In genomic region chr12:9742665-9743064, GRCh38 we compare ENCODE assay signal across 9 cellular contexts. TPM values are rescaled to one million over a fixed set of nuclear protein-coding genes. Genes with fewer than 3 reads are reported as not detected.
DNase-seq lines count a peak whose midpoint lies in the region; ATAC-seq, FAIRE-seq and TF ChIP-seq lines count a peak whose summit lies in the region.
"Had no signal": no experiment of that assay in that cellular context is flagged by ENCODE, and none has a peak within 500 bp of the region (broad histone marks: within the 10 kb centered on the region; RNA-seq: fewer than 3 reads in every experiment).

No MANE protein-coding gene starts in this region.

- no peaks in the 10 kb centered on the region for H3K4me1 ChIP-seq in H1 (replicated peaks in 1 of 4; ENCODE audit: control insufficient read depth in 3 of 4, insufficient read depth in 4 of 4, low read length in 3 of 4)
- no peaks in the 10 kb centered on the region for H3K4me1 ChIP-seq in aorta (ENCODE audit: control insufficient read depth in 1 of 2, insufficient read depth in 2 of 2, low read length in 2 of 2)
- no peaks in the 10 kb centered on the region for H3K4me1 ChIP-seq in adrenal gland (replicated peaks in 1 of 2)

- H3K27ac Mint-ChIP-seq in stimulated activated naive CD8-positive, alpha-beta T cell treated with anti-CD3 and anti-CD28 coated beads, Interleukin-15, Interleukin-2, amounts not matched to agents 100 ng/mL and 50 ng/mL, for 24 hours = peak overlapping the region; percentile 87

- no peaks in the 10 kb centered on the region for H3K36me3 ChIP-seq in SU-DHL-6 (ENCODE audit: low read length)
- H3K36me3 ChIP-seq in H1 (ENCODE audit: control insufficient read depth in 2 of 4, insufficient read depth in 4 of 4, low read length in 3 of 4) = no peaks in the 10 kb centered on the region
- no peaks in the 10 kb centered on the region for H3K36me3 ChIP-seq in aorta (ENCODE audit: control insufficient read depth in 1 of 2, insufficient read depth in 2 of 2, low read length in 1 of 2)
- H3K36me3 ChIP-seq in adrenal gland (replicated peaks in 1 of 2) = no peaks in the 10 kb centered on the region

- 85% methylated on average over 5 of the region's 5 CpGs; no CpG with 5 or more reads in 1 of the 2 experiments for WGBS in H1 (ENCODE audit: extremely low coverage in 1 of 2, insufficient coverage in 1 of 2, insufficient read length in 1 of 2, insufficient replicate concordance in 2 of 2, low coverage in 1 of 2, low lambda C conversion rate in 2 of 2, missing lambda C conversion rate in 1 of 2), 2 experiments
- WGBS in aorta, 2 donors = 61 to 63% methylated on average over 5 of the region's 5 CpGs
- 55 to 68% (median 61%) methylated on average over 5 of the region's 5 CpGs for WGBS in adrenal gland, 4 donors

- no peak for ATAC-seq in stimulated activated naive CD8-positive, alpha-beta T cell treated with anti-CD3 and anti-CD28 coated beads, Interleukin-15, Interleukin-2, amounts not matched to agents 100 U/mL and 50 U/mL, for 24 hours
- ATAC-seq in aorta (ENCODE audit: low FRiP score) (peak; percentile 33), HG03196 (IDR thresholded peaks at IDR 0.05; ENCODE audit: unreplicated experiment) (no peak)

- DNase-seq in stimulated activated naive CD8-positive, alpha-beta T cell treated with anti-CD3 and anti-CD28 coated beads, Interleukin-15, Interleukin-2, amounts not matched to agents 100 U/mL and 50 U/mL, for 24 hours = no peak
- no peak for DNase-seq in H1 (ENCODE audit: low read depth in 1 of 2, low spot score in 2 of 2)
- DNase-seq in aorta = no peak
- DNase-seq in hippocampal formation (lab: John Stamatoyannopoulos, UW) = no peak
- no peak for DNase-seq in adrenal gland

- no peaks in the 10 kb centered on the region for H3K9me2 ChIP-seq in SU-DHL-6 (replicated peaks; ENCODE audit: insufficient read depth, low read length)

- H2BK20ac ChIP-seq in H1 (ENCODE audit: low read length) = no peak overlapping the region

- H2BK120ac ChIP-seq in H1 (replicated peaks; ENCODE audit: low read depth, low read length) = no peak overlapping the region

- H3K9me3 Mint-ChIP-seq in stimulated activated naive CD8-positive, alpha-beta T cell treated with anti-CD3 and anti-CD28 coated beads, Interleukin-15, Interleukin-2, amounts not matched to agents 100 ng/mL and 50 ng/mL, for 24 hours = no peaks in the 10 kb centered on the region

- H3K23me2 ChIP-seq in H1 (ENCODE audit: low read depth, low read length) = no peaks in the 10 kb centered on the region

- H3K27ac ChIP-seq in SU-DHL-6 (ENCODE audit: low read depth, low read length) (no peak overlapping the region), H1 (ENCODE audit: low read depth, low read length) (no peak overlapping the region), aorta (ENCODE audit: low read depth in 1 of 2, low read length in 2 of 2) (no peak overlapping the region), adrenal gland (no peak overlapping the region)
- H3K27ac ChIP-seq: VCaP had no signal

- CTCF ChIA-PET in H1 (lab: Charles Lee; ENCODE audit: partially characterized antibody) = interaction anchor here (0.6 to 2.3 kb wide), 43 partner anchors 8 to 522 kb away, joined by 3 to 24 read pairs (median 4); partner anchors contain the start of genes CD69 and CLECL1

- no peaks in the 10 kb centered on the region for H3K27me3 ChIP-seq in SU-DHL-6 (ENCODE audit: low read length)
- no peaks in the 10 kb centered on the region for H3K27me3 ChIP-seq in H1 (replicated peaks in 1 of 4; ENCODE audit: control insufficient read depth in 3 of 4, extremely low read depth in 1 of 4, insufficient read depth in 3 of 4, low read length in 3 of 4)
- H3K27me3 ChIP-seq in aorta (ENCODE audit: control insufficient read depth in 1 of 2, insufficient read depth in 2 of 2, low read length in 1 of 2) = no peaks in the 10 kb centered on the region
- H3K27me3 ChIP-seq in adrenal gland = peaks cover 4% of the 10 kb centered on the region

- H3K14ac ChIP-seq in H1 (ENCODE audit: insufficient read length) = no peak overlapping the region

- no peak overlapping the region for H4K5ac ChIP-seq in H1 (ENCODE audit: insufficient read length, low read depth, low read length)

- no peak overlapping the region for H4K8ac ChIP-seq in H1 (ENCODE audit: extremely low read depth, insufficient read depth, low read length)

- TF ChIP-seq EP300 in H1 (IDR thresholded peaks at IDR 0.05; ENCODE audit: borderline replicate concordance in 1 of 2, low read depth in 2 of 2, low read length in 2 of 2) = no peak

- no peaks in the 10 kb centered on the region for H3K9me3 ChIP-seq in SU-DHL-6 (ENCODE audit: insufficient read depth, low read length)
- H3K9me3 ChIP-seq in H1 (ENCODE audit: insufficient read depth in 2 of 2, low read depth in 1 of 2, low read length in 1 of 2) = no peaks in the 10 kb centered on the region
- no peaks in the 10 kb centered on the region for H3K9me3 ChIP-seq in aorta (ENCODE audit: control insufficient read depth, low read length)
- H3K9me3 ChIP-seq in adrenal gland (replicated peaks in 1 of 3) = no peaks in the 10 kb centered on the region

- no peak overlapping the region for H3K56ac ChIP-seq in H1 (replicated peaks; ENCODE audit: insufficient read length, low read depth, low read length)

- no peak overlapping the region for H2BK5ac ChIP-seq in H1 (ENCODE audit: low read depth, low read length)

- H3K4me1 Mint-ChIP-seq in stimulated activated naive CD8-positive, alpha-beta T cell treated with anti-CD3 and anti-CD28 coated beads, Interleukin-15, Interleukin-2, amounts not matched to agents 100 ng/mL and 50 ng/mL, for 24 hours (ENCODE audit: low read depth) = peaks cover 63% of the 10 kb centered on the region

- no peak for FAIRE-seq in H1 (lab: Jason Lieb, UNC)

- POLR2A ChIA-PET in H1 (lab: Charles Lee; ENCODE audit: partially characterized antibody) = interaction anchor here (1.1 kb wide), 1 partner anchor 154 kb away, joined by 3 read pairs; no protein-coding TSS in a partner anchor

- TF ChIP-seq POLR2A in H1 (IDR thresholded peaks at IDR 0.05; ENCODE audit: control extremely low read depth in 1 of 2, low read depth in 2 of 2, low read length in 2 of 2) (no peak), adrenal gland (IDR thresholded peaks at IDR 0.05) (no peak)

- H3K4me3 ChIP-seq in SU-DHL-6 (ENCODE audit: insufficient read depth, low read length, poor library complexity, severe bottlenecking) = no peak overlapping the region
- H3K4me3 ChIP-seq in H1 (ENCODE audit: extremely low read depth in 1 of 4, insufficient read depth in 2 of 4, low read depth in 3 of 4, low read length in 4 of 4) = no peak overlapping the region
- no peak overlapping the region for H3K4me3 ChIP-seq in aorta (ENCODE audit: low read length in 2 of 2)
- no peak overlapping the region for H3K4me3 ChIP-seq in adrenal gland

- H2BK12ac ChIP-seq in H1 (ENCODE audit: low read depth, low read length) = 0 out of 2 replicates have a peak overlapping the region, but pooled peaks have one; percentile 35

- H3K23ac ChIP-seq in H1 (ENCODE audit: insufficient read length) = no peak overlapping the region

- H2AFZ ChIP-seq in SU-DHL-6 (ENCODE audit: low read depth, low read length, severe bottlenecking) (no peak overlapping the region), H1 (ENCODE audit: low read length) (peak overlapping the region; percentile 36; the same call in 1 of the 2 replicates)

- H4K20me1 ChIP-seq in SU-DHL-6 (ENCODE audit: low read depth, low read length) (no peaks in the 10 kb centered on the region), H1 (replicated peaks in 1 of 2; ENCODE audit: control insufficient read depth in 1 of 2, insufficient read depth in 2 of 2, low read length in 2 of 2) (no peaks in the 10 kb centered on the region)

- peak overlapping the region; percentile 81 for H3K4me3 Mint-ChIP-seq in stimulated activated naive CD8-positive, alpha-beta T cell treated with anti-CD3 and anti-CD28 coated beads, Interleukin-15, Interleukin-2, amounts not matched to agents 100 ng/mL and 50 ng/mL, for 24 hours

- no peak for TF ChIP-seq RAD21 in H1 (IDR thresholded peaks at IDR 0.05 in 1 of 2, conservative IDR thresholded peaks at IDR 0.05 in 1 of 2; ENCODE audit: low read depth in 2 of 2, low read length in 2 of 2)

- H3K79me1 ChIP-seq in H1 (ENCODE audit: low read depth, low read length) = no peaks in the 10 kb centered on the region

- no peaks in the 10 kb centered on the region for H3K36me3 Mint-ChIP-seq in stimulated activated naive CD8-positive, alpha-beta T cell treated with anti-CD3 and anti-CD28 coated beads, Interleukin-15, Interleukin-2, amounts not matched to agents 100 ng/mL and 50 ng/mL, for 24 hours (ENCODE audit: low read depth)

- H3K4ac ChIP-seq in H1 (replicated peaks; ENCODE audit: insufficient read length, low read depth, low read length) = no peak overlapping the region

- H3K9ac ChIP-seq in SU-DHL-6 (ENCODE audit: low read length) (no peak overlapping the region), H1 (replicated peaks in 1 of 4; ENCODE audit: extremely low read depth in 1 of 4, low read depth in 3 of 4, low read length in 3 of 4) (no peak overlapping the region)

- no peak overlapping the region for H4K91ac ChIP-seq in H1 (replicated peaks; ENCODE audit: insufficient read length, low read length)

- no peak overlapping the region for H3K18ac ChIP-seq in H1 (ENCODE audit: extremely low read depth, low read length)

- no peak overlapping the region for H2AK5ac ChIP-seq in H1 (ENCODE audit: low read depth, low read length)

- H3K79me2 ChIP-seq in SU-DHL-6 (ENCODE audit: insufficient read depth, low read length) (no peaks in the 10 kb centered on the region), H1 (ENCODE audit: control insufficient read depth in 1 of 2, insufficient read depth in 2 of 2, low read length in 2 of 2) (no peaks in the 10 kb centered on the region)

- peaks cover 3% of the 10 kb centered on the region; the same call in 1 of the 2 replicates for H3F3A ChIP-seq in SU-DHL-6 (ENCODE audit: insufficient read depth)

- intact Hi-C loops in aorta (cut with DNase I) = no loop called here
- intact Hi-C loops in adrenal gland (cut with DNase I) = loop anchor here in 1 of 2 donors (10.0 kb wide), 1 partner anchor 392 kb away; the partner anchor contains the start of gene CLEC7A

- no peak for TF ChIP-seq CTCF in SU-DHL-6 (IDR thresholded peaks at IDR 0.05; ENCODE audit: insufficient read depth, low read length, poor library complexity, severe bottlenecking)
- no peak for TF ChIP-seq CTCF in H1 (IDR thresholded peaks at IDR 0.05; ENCODE audit: control extremely low read depth in 1 of 3, insufficient read depth in 1 of 3, low read depth in 1 of 3, low read length in 3 of 3)
- no peak for TF ChIP-seq CTCF in adrenal gland (IDR thresholded peaks at IDR 0.05)

- H3K4me2 ChIP-seq in SU-DHL-6 (ENCODE audit: low read depth, low read length, poor library complexity, severe bottlenecking) (peak overlapping the region; percentile 55), H1 (ENCODE audit: insufficient read depth in 1 of 2, low read depth in 2 of 2, low read length in 2 of 2) (no peak overlapping the region)

- no peak overlapping the region; the same call in 1 of the 2 replicates for H2BK15ac ChIP-seq in H1 (ENCODE audit: low read length)

- no peaks in the 10 kb centered on the region for H3K27me3 Mint-ChIP-seq in stimulated activated naive CD8-positive, alpha-beta T cell treated with anti-CD3 and anti-CD28 coated beads, Interleukin-15, Interleukin-2, amounts not matched to agents 100 ng/mL and 50 ng/mL, for 24 hours

RNA-seq across cellular contexts. Expression of gene CLECL1, which starts 9.8 kb away (rescaled TPM):
- not detected in 2 replicates for total RNA-seq in H1 (2021; fragmentation: NEBNext Ultra II Directional; extraction: Animal tissue kit (Norgen Biotek cat#: 25700))
- not detected in 2 replicates for polyA plus RNA-seq in H1 (2011; rRNA removed)
- polyA plus RNA-seq in H1 (2011; cell fraction: cytosol; rRNA removed) = not detected
- not detected for polyA plus RNA-seq in H1 (2011; cell fraction: nucleus; rRNA removed)
- not detected in 4 replicates for polyA plus RNA-seq in H1 (2012, experiment 1 of 2)
- polyA plus RNA-seq in H1 (2012, experiment 2 of 2) = not detected
- polyA plus RNA-seq in H1 (2013, experiment 1 of 2) = not detected
- polyA plus RNA-seq in H1 (2013, experiment 2 of 2) = not detected
- not detected in 2 replicates for polyA minus RNA-seq in H1 (2011; rRNA and poly(A)+ RNA removed)
- not detected for polyA minus RNA-seq in H1 (2011; cell fraction: cytosol; rRNA and poly(A)+ RNA removed)
- polyA minus RNA-seq in H1 (2011; cell fraction: nucleus; rRNA and poly(A)+ RNA removed) = not detected
- total RNA-seq in aorta = 1 to 10 TPM in 1 of 2 donors, not detected in 1; 2.1 TPM
- not detected for polyA plus RNA-seq in aorta
- total RNA-seq in adrenal gland = 1 to 10 TPM in 4 of 8 donors, under 1 TPM in 1, not detected in 3; 0.38 to 1.9 (median 1.3) TPM
- 1 to 10 TPM in 2 of 3 donors, under 1 TPM in 1; 0.56 to 1.5 (median 1.1) TPM for polyA plus RNA-seq in adrenal gland

RNA-seq across cellular contexts. Expression of gene CD69, which starts 18.0 kb away (rescaled TPM):
- total RNA-seq in H1 (2021; fragmentation: NEBNext Ultra II Directional; extraction: Animal tissue kit (Norgen Biotek cat#: 25700)) = not detected in 2 replicates
- not detected in 2 replicates for polyA plus RNA-seq in H1 (2011; rRNA removed)
- not detected for polyA plus RNA-seq in H1 (2011; cell fraction: cytosol; rRNA removed)
- polyA plus RNA-seq in H1 (2011; cell fraction: nucleus; rRNA removed) = not detected
- polyA plus RNA-seq in H1 (2012, experiment 1 of 2) = not detected in 4 replicates
- polyA plus RNA-seq in H1 (2012, experiment 2 of 2) = not detected
- polyA plus RNA-seq in H1 (2013, experiment 1 of 2) = not detected
- polyA plus RNA-seq in H1 (2013, experiment 2 of 2) = not detected
- polyA minus RNA-seq in H1 (2011; rRNA and poly(A)+ RNA removed) = not detected in 2 replicates
- not detected for polyA minus RNA-seq in H1 (2011; cell fraction: cytosol; rRNA and poly(A)+ RNA removed)
- not detected for polyA minus RNA-seq in H1 (2011; cell fraction: nucleus; rRNA and poly(A)+ RNA removed)
- total RNA-seq in aorta = 1 to 10 TPM; 4.4 to 8.4 TPM
- polyA plus RNA-seq in aorta = under 1 TPM in 1 of 2 donors, not detected in 1; 0.59 TPM
- 1 to 10 TPM in 5 of 8 donors, under 1 TPM in 2, not detected in 1; 0.74 to 4.6 (median 2.2) TPM for total RNA-seq in adrenal gland
- polyA plus RNA-seq in adrenal gland = 1 to 10 TPM in 1 of 3 donors, under 1 TPM in 2; 0.88 to 2.8 (median 0.97) TPM
